Comparison of ENCODE assay signal across 17 cellular contexts in genomic region chr9:134564431-134565170, GRCh38.
A peak's percentile ranks its signal among the peaks of the same experiment; 100 is the strongest.
DNase-seq lines count a peak whose midpoint lies in the region; ATAC-seq and TF ChIP-seq lines count a peak whose summit lies in the region.
"Had no signal": no experiment of that assay in that cellular context is flagged by ENCODE, and none has a peak within 500 bp of the region (broad histone marks: within the 10 kb centered on the region; RNA-seq: fewer than 3 reads in every experiment).

No MANE protein-coding gene starts in this region.

- H3K27me3 Mint-ChIP-seq in chondrocyte (ENCODE audit: low read depth) (no peaks in the 10 kb centered on the region), neural progenitor cell (ENCODE audit: insufficient read depth, low read depth) (peaks cover 7% of the 10 kb centered on the region)
- H3K27me3 Mint-ChIP-seq: activated CD4-positive, alpha-beta T cell treated with anti-CD3 and anti-CD28 coated beads, Interleukin-2, amount 10 ng/mL, durations not matched to agents 7 days and 5 days; activated T-helper 17 cell treated with anti-CD3 and anti-CD28 coated beads, Interleukin-2, amount 50 U/mL, for 72 hours had no signal

- no peaks in the 10 kb centered on the region for H3K4me1 ChIP-seq in neural progenitor cell
- H3K4me1 ChIP-seq: pancreas had no signal

- no peak overlapping the region for H3K9ac ChIP-seq in neural progenitor cell

- no peaks in the 10 kb centered on the region for H3K27me3 ChIP-seq in neural progenitor cell
- H3K27me3 ChIP-seq: pancreas had no signal

- no peak overlapping the region for H3K4me3 Mint-ChIP-seq in chondrocyte (ENCODE audit: unreplicated experiment)
- no peak overlapping the region for H3K4me3 Mint-ChIP-seq in neural progenitor cell
- H3K4me3 Mint-ChIP-seq: activated CD4-positive, alpha-beta T cell treated with anti-CD3 and anti-CD28 coated beads, Interleukin-2, amount 10 ng/mL, durations not matched to agents 7 days and 5 days; activated T-helper 17 cell treated with anti-CD3 and anti-CD28 coated beads, Interleukin-2, amount 50 U/mL, for 72 hours; brain; CD8-positive, alpha-beta T cell; stimulated activated naive B cell treated with anti-CD40 and anti-IgM and Interleukin-4, amounts not matched to agents 10 μg/mL and 1 μg/mL and 100 μg/mL, for 72 hours; T-cell had no signal

- no peak overlapping the region for H3K27ac ChIP-seq in neural progenitor cell
- H3K27ac ChIP-seq: pancreas had no signal

- no peak for ATAC-seq in HG03354 (IDR thresholded peaks at IDR 0.05; ENCODE audit: poor library complexity, severe bottlenecking, unreplicated experiment)
- ATAC-seq: activated T-helper 17 cell treated with anti-CD3 and anti-CD28 coated beads, Interleukin-2, amount 50 U/mL, for 72 hours; CD8-positive, alpha-beta T cell; pancreas; stimulated activated naive B cell treated with anti-CD40 and anti-IgM and Interleukin-4, amounts not matched to agents 10 μg/mL and 1 μg/mL and 100 μg/mL, for 72 hours; T-cell had no signal

- H3K4me3 ChIP-seq in AG09309 (ENCODE audit: control insufficient read depth, low read depth, low read length), result no peak overlapping the region
- no peak overlapping the region for H3K4me3 ChIP-seq in neural progenitor cell
- H3K4me3 ChIP-seq: pancreas had no signal

- no peaks in the 10 kb centered on the region for H4K20me1 ChIP-seq in neural progenitor cell (ENCODE audit: low read depth)

- H3F3A ChIP-seq in neural progenitor cell (ENCODE audit: low read depth), result no peaks in the 10 kb centered on the region

- DNase-seq in AG09309 (ENCODE audit: low read depth), result peak; percentile 23
- peak; percentile 82 for DNase-seq in HS-5 (ENCODE audit: low read depth)
- DNase-seq in chondrocyte (ENCODE audit: low spot score), result no peak
- no peak for DNase-seq in neural progenitor cell (ENCODE audit: low spot score)
- DNase-seq in activated CD4-positive, alpha-beta T cell treated with anti-CD3 and anti-CD28 coated beads for 4 hours, result no peak
- no peak for DNase-seq in stimulated activated CD4-positive, alpha-beta T cell treated with anti-CD3 and anti-CD28 coated beads, Interleukin-4, amount 100 ng/mL, for 4 hours
- no peak for DNase-seq in NCI-H2029 treated with DMSO at 0.1 percent for 48 hours (lab: John Stamatoyannopoulos, UW)
- DNase-seq: activated CD4-positive, alpha-beta T cell treated with anti-CD3 and anti-CD28 coated beads, Interleukin-2, amount 10 ng/mL, durations not matched to agents 7 days and 5 days; mesendoderm; stimulated activated CD4-positive, alpha-beta T cell treated with anti-CD3 and anti-CD28 coated beads, Interleukin-1b, Interleukin-23, amount 100 ng/mL, for 48 hours; stimulated activated naive B cell treated with anti-CD40 and anti-IgM and Interleukin-4, amounts not matched to agents 10 μg/mL and 1 μg/mL and 100 μg/mL, for 72 hours; T-cell had no signal

- H3K4me2 ChIP-seq in neural progenitor cell, result no peak overlapping the region

- H3K9me3 Mint-ChIP-seq in chondrocyte (ENCODE audit: low read depth), result peaks cover 5% of the 10 kb centered on the region
- peaks cover 9% of the 10 kb centered on the region for H3K9me3 Mint-ChIP-seq in neural progenitor cell

- H3K36me3 ChIP-seq in neural progenitor cell, result no peaks in the 10 kb centered on the region
- H3K36me3 ChIP-seq: pancreas had no signal

- no peaks in the 10 kb centered on the region for H3K79me2 ChIP-seq in neural progenitor cell (ENCODE audit: low read depth)

- no peak for TF ChIP-seq CTCF in AG09309 (IDR thresholded peaks at IDR 0.05; ENCODE audit: control insufficient read depth, insufficient read depth, low read depth, low read length, missing control alignments)
- no peak for TF ChIP-seq CTCF in chondrocyte (IDR thresholded peaks at IDR 0.05)
- no peak for TF ChIP-seq CTCF in neural progenitor cell (IDR thresholded peaks at IDR 0.05)

- H2AFZ ChIP-seq in neural progenitor cell (replicated peaks), result no peak overlapping the region

- H3K36me3 Mint-ChIP-seq in chondrocyte (ENCODE audit: low read depth), result no peaks in the 10 kb centered on the region
- H3K36me3 Mint-ChIP-seq in neural progenitor cell, result no peaks in the 10 kb centered on the region
- H3K36me3 Mint-ChIP-seq: brain; CD8-positive, alpha-beta T cell; stimulated activated naive B cell treated with anti-CD40 and anti-IgM and Interleukin-4, amounts not matched to agents 10 μg/mL and 1 μg/mL and 100 μg/mL, for 72 hours; T-cell had no signal

- peak overlapping the region; percentile 90 for H3K27ac Mint-ChIP-seq in chondrocyte (ENCODE audit: unreplicated experiment)
- peak overlapping the region; percentile 8 for H3K27ac Mint-ChIP-seq in neural progenitor cell
- H3K27ac Mint-ChIP-seq: activated CD4-positive, alpha-beta T cell treated with anti-CD3 and anti-CD28 coated beads, Interleukin-2, amount 10 ng/mL, durations not matched to agents 7 days and 5 days; activated T-helper 17 cell treated with anti-CD3 and anti-CD28 coated beads, Interleukin-2, amount 50 U/mL, for 72 hours; brain; CD8-positive, alpha-beta T cell; stimulated activated naive B cell treated with anti-CD40 and anti-IgM and Interleukin-4, amounts not matched to agents 10 μg/mL and 1 μg/mL and 100 μg/mL, for 72 hours; T-cell had no signal

- H3K9me3 ChIP-seq in neural progenitor cell (ENCODE audit: low read depth), result no peaks in the 10 kb centered on the region
- H3K9me3 ChIP-seq: pancreas had no signal

- H3K4me1 Mint-ChIP-seq in chondrocyte (ENCODE audit: low read depth), result peaks cover 27% of the 10 kb centered on the region
- no peaks in the 10 kb centered on the region for H3K4me1 Mint-ChIP-seq in neural progenitor cell
- H3K4me1 Mint-ChIP-seq: activated T-helper 17 cell treated with anti-CD3 and anti-CD28 coated beads, Interleukin-2, amount 50 U/mL, for 72 hours; brain had no signal

Comparison
In these comparisons a context has a peak if more than half of its experiments do, and no peak if none do; other contexts are left out.
1. DNase-seq: peak in AG09309 (single experiment) and HS-5 (single experiment); none in chondrocyte (single experiment), neural progenitor cell (single experiment), activated CD4-positive, alpha-beta T cell treated with anti-CD3 and anti-CD28 coated beads for 4 hours (0 of 2), stimulated activated CD4-positive, alpha-beta T cell treated with anti-CD3 and anti-CD28 coated beads, Interleukin-4, amount 100 ng/mL, for 4 hours (0 of 2) and NCI-H2029 treated with DMSO at 0.1 percent for 48 hours (single experiment).